Comparison of ENCODE assay signal across 8 cellular contexts in the genomic region with DNA sequence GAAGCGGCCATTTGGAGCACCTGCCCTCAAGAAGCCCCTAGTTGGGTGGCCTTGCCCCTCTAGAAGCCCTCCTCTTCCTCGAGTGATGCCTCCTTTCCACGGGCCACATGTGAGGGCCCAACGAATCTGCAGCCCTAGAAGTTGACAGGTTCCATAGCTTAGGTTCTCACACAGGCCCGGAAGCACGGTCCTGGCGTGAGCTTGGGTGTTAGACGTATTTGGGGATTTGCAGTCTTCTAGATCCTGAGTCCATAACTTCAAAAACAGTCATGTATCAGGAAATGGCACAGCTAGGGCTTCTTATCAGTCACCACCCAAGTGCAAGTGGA. TPM values are rescaled to one million over a fixed set of nuclear protein-coding genes. Genes with fewer than 3 reads are reported as not detected.
A peak's percentile ranks its signal among the peaks of the same experiment; 100 is the strongest.
DNase-seq lines count a peak whose midpoint lies in the region; ATAC-seq and TF ChIP-seq lines count a peak whose summit lies in the region.

No MANE protein-coding gene starts in this region.

- intact Hi-C loops in Calu3 (cut with micrococcal nuclease; ENCODE audit: unreplicated experiment), result no loop called here
- intact Hi-C loops in dendritic cell treated with granulocyte-macrophage colony-stimulating factor and Interleukin-4, amounts not matched to agents 40 ng/mL and 50 ng/mL, for 4 days (cut with micrococcal nuclease), result no loop called here
- intact Hi-C loops in natural killer cell (cut with micrococcal nuclease), result no loop called here

- H3K4me1 Mint-ChIP-seq in Calu3 (ENCODE audit: low read depth, unreplicated experiment) (no peaks in the 10 kb centered on the region), natural killer cell (peaks cover 29 to 34% of the 10 kb centered on the region in 2 donors)
- H3K4me1 Mint-ChIP-seq in dendritic cell treated with granulocyte-macrophage colony-stimulating factor and Interleukin-4, amounts not matched to agents 40 ng/mL and 50 ng/mL, for 4 days (ENCODE audit: low read depth), result peaks cover 27% of the 10 kb centered on the region

- H3K4me3 Mint-ChIP-seq in Calu3 (ENCODE audit: low read depth, unreplicated experiment) (peak overlapping the region; percentile 84), natural killer cell (peak overlapping the region; percentile 80)
- H3K4me3 Mint-ChIP-seq in dendritic cell treated with granulocyte-macrophage colony-stimulating factor and Interleukin-4, amounts not matched to agents 40 ng/mL and 50 ng/mL, for 4 days, result peak overlapping the region; percentile 71

- H3K9me3 Mint-ChIP-seq in Calu3 (ENCODE audit: low read depth, unreplicated experiment) (no peaks in the 10 kb centered on the region), natural killer cell (no peaks in the 10 kb centered on the region)
- no peaks in the 10 kb centered on the region for H3K9me3 Mint-ChIP-seq in dendritic cell treated with granulocyte-macrophage colony-stimulating factor and Interleukin-4, amounts not matched to agents 40 ng/mL and 50 ng/mL, for 4 days

- H3K36me3 Mint-ChIP-seq in Calu3 (ENCODE audit: insufficient read depth, unreplicated experiment), result peaks cover 15% of the 10 kb centered on the region
- H3K36me3 Mint-ChIP-seq in dendritic cell treated with granulocyte-macrophage colony-stimulating factor and Interleukin-4, amounts not matched to agents 40 ng/mL and 50 ng/mL, for 4 days (ENCODE audit: low read depth), result peaks cover 14% of the 10 kb centered on the region
- no peaks in the 10 kb centered on the region for H3K36me3 Mint-ChIP-seq in natural killer cell

- CTCF ChIA-PET in Calu3 (lab: Charles Lee), result no interaction called here

- H3K27ac Mint-ChIP-seq in Calu3 (ENCODE audit: unreplicated experiment), result no peak overlapping the region
- peak overlapping the region; percentile 99 for H3K27ac Mint-ChIP-seq in dendritic cell treated with granulocyte-macrophage colony-stimulating factor and Interleukin-4, amounts not matched to agents 40 ng/mL and 50 ng/mL, for 4 days
- peak overlapping the region; percentile 95 to 99 for H3K27ac Mint-ChIP-seq in natural killer cell

- no TSS peak for BruUV-seq in Calu3 (replicated peaks; lab: Mats Ljungman, UMichigan)

- TF ChIP-seq CTCF in Calu3 (IDR thresholded peaks at IDR 0.05; ENCODE audit: unreplicated experiment) (no peak), natural killer cell (IDR thresholded peaks at IDR 0.05) (no peak)

- no peak for DNase-seq in Calu3
- DNase-seq in Kasumi-1 (lab: John Stamatoyannopoulos, UW), result peak; percentile 15 to 21
- DNase-seq in natural killer cell, result no peak

- no peaks in the 10 kb centered on the region for H3K27me3 Mint-ChIP-seq in Calu3 (ENCODE audit: unreplicated experiment)
- H3K27me3 Mint-ChIP-seq in dendritic cell treated with granulocyte-macrophage colony-stimulating factor and Interleukin-4, amounts not matched to agents 40 ng/mL and 50 ng/mL, for 4 days, result no peaks in the 10 kb centered on the region
- H3K27me3 Mint-ChIP-seq in natural killer cell (ENCODE audit: low read depth in 2 of 2), result no peaks in the 10 kb centered on the region

- ATAC-seq in natural killer cell (no peak), HG03432 (IDR thresholded peaks at IDR 0.05; ENCODE audit: unreplicated experiment) (no peak), HG02884 (IDR thresholded peaks at IDR 0.05; ENCODE audit: unreplicated experiment) (no peak), GM21619 (IDR thresholded peaks at IDR 0.05; ENCODE audit: unreplicated experiment) (no peak), HG02678 (IDR thresholded peaks at IDR 0.05; ENCODE audit: unreplicated experiment) (no peak)

RNA-seq across cellular contexts. Expression of a gene that starts 0.4 kb away (rescaled TPM):
- 15.7 and 18.7 TPM in 2 replicates for total RNA-seq in Calu3 (2022)
- total RNA-seq in natural killer cell, result 100 to 1,000 TPM in 1 of 3 donors, 10 to 100 TPM in 2; 85.9 to 106 (median 91.9) TPM

Comparison
In these comparisons a context has a peak if more than half of its experiments do, and no peak if none do; other contexts are left out.
1. DNase-seq: peak in Kasumi-1 (2 of 2); none in Calu3 (single experiment) and natural killer cell (single experiment).
2. Peak in every context shown above with its lines, with median percentiles within 50 percentile points of each other: H3K4me3 Mint-ChIP-seq.